Comparison of ENCODE assay signal across 31 cellular contexts in genomic region chr1:222570837-222571236, GRCh38. TPM values are rescaled to one million over a fixed set of nuclear protein-coding genes. Genes with fewer than 3 reads are reported as not detected.
"Had no signal": no experiment of that assay in that cellular context is flagged by ENCODE, and none has a peak within 500 bp of the region (broad histone marks: within the 10 kb centered on the region; RNA-seq: fewer than 3 reads in every experiment).

No MANE protein-coding gene starts in this region.

- ATAC-seq: naive thymus-derived CD8-positive, alpha-beta T cell; natural killer cell treated with Interleukin-12 subunit alpha and Interleukin-12 subunit beta and Interleukin-15 and Interleukin-18, amount 100 ng/mL, for 72 hours; pancreas; right cardiac atrium; right lobe of liver; stimulated activated effector memory CD8-positive, alpha-beta T cell treated with anti-CD3 and anti-CD28 coated beads, Interleukin-12 subunit alpha, Interleukin-12 subunit beta, amount 100 ng/mL, for 72 hours; stimulated activated naive CD8-positive, alpha-beta T cell treated with anti-CD3 and anti-CD28 coated beads, Interleukin-15, amount 100 ng/mL, for 72 hours; stimulated activated naive CD8-positive, alpha-beta T cell treated with anti-CD3 and anti-CD28 coated beads, Interleukin-15, Interleukin-2, amounts not matched to agents 100 U/mL and 50 U/mL, for 24 hours; upper lobe of right lung had no signal

- H3K4me3 Mint-ChIP-seq: naive thymus-derived CD8-positive, alpha-beta T cell; natural killer cell treated with Interleukin-12 subunit alpha and Interleukin-12 subunit beta and Interleukin-15 and Interleukin-18, amount 100 ng/mL, for 72 hours; nephron progenitor cell; neural crest cell; stimulated activated effector memory CD8-positive, alpha-beta T cell treated with anti-CD3 and anti-CD28 coated beads, Interleukin-12 subunit alpha, Interleukin-12 subunit beta, amount 100 ng/mL, for 72 hours; stimulated activated naive CD8-positive, alpha-beta T cell treated with anti-CD3 and anti-CD28 coated beads, Interleukin-15, amount 100 ng/mL, for 72 hours; type B pancreatic cell had no signal

- H3K27ac Mint-ChIP-seq: natural killer cell treated with Interleukin-12 subunit alpha and Interleukin-12 subunit beta and Interleukin-15 and Interleukin-18, amount 100 ng/mL, for 72 hours; nephron progenitor cell; stimulated activated effector memory CD8-positive, alpha-beta T cell treated with anti-CD3 and anti-CD28 coated beads, Interleukin-12 subunit alpha, Interleukin-12 subunit beta, amount 100 ng/mL, for 72 hours; stimulated activated naive CD8-positive, alpha-beta T cell treated with anti-CD3 and anti-CD28 coated beads, Interleukin-15, amount 100 ng/mL, for 72 hours; type B pancreatic cell had no signal

- H3K27ac ChIP-seq: neutrophil, pancreas, prostate gland, right lobe of liver, sigmoid colon, suprapubic skin, testis, tibial artery, transverse colon, upper lobe of right lung, uterus had no signal

- H3K36me3 ChIP-seq: prostate gland, uterus had no signal

- H3K9me3 Mint-ChIP-seq: natural killer cell treated with Interleukin-12 subunit alpha and Interleukin-12 subunit beta and Interleukin-15 and Interleukin-18, amount 100 ng/mL, for 72 hours; stimulated activated effector memory CD8-positive, alpha-beta T cell treated with anti-CD3 and anti-CD28 coated beads, Interleukin-12 subunit alpha, Interleukin-12 subunit beta, amount 100 ng/mL, for 72 hours had no signal

- H3K9me3 ChIP-seq: neutrophil, pancreas, prostate gland, right lobe of liver, suprapubic skin, testis, tibial artery, transverse colon, upper lobe of right lung, uterus had no signal

- DNase-seq: naive thymus-derived CD8-positive, alpha-beta T cell; nephron progenitor cell; nucleus accumbens; pancreas; right cardiac atrium; right lobe of liver; sigmoid colon; small intestine; stimulated activated CD4-positive, alpha-beta T cell treated with anti-CD3 and anti-CD28 coated beads, Interleukin-15, amount 100 ng/mL, for 24 hours; stimulated activated CD4-positive, alpha-beta T cell treated with anti-CD3 and anti-CD28 coated beads, Interleukin-2, amount 100 ng/mL, for 24 hours; stimulated activated CD4-positive, alpha-beta T cell treated with anti-CD3 and anti-CD28 coated beads, Interleukin-2, amount 100 ng/mL, for 48 hours; stimulated activated CD4-positive, alpha-beta T cell treated with anti-CD3 and anti-CD28 coated beads, Interleukin-4, amount 100 ng/mL, for 24 hours; stimulated activated naive CD4-positive, alpha-beta T cell; stimulated activated naive CD8-positive, alpha-beta T cell treated with anti-CD3 and anti-CD28 coated beads, Interleukin-15, amount 100 ng/mL, for 72 hours; stimulated activated naive CD8-positive, alpha-beta T cell treated with anti-CD3 and anti-CD28 coated beads, Interleukin-15, Interleukin-2, amounts not matched to agents 100 U/mL and 50 U/mL, for 24 hours; substantia nigra; testis; tibial artery; transverse colon; upper lobe of right lung; uterus had no signal

- H3K27me3 ChIP-seq: neutrophil, pancreas, right lobe of liver, sigmoid colon, suprapubic skin, testis, tibial artery, transverse colon, upper lobe of right lung, uterus had no signal

- H3K4me3 ChIP-seq: pancreas, prostate gland, right lobe of liver, sigmoid colon, suprapubic skin, testis, tibial artery, transverse colon, upper lobe of right lung, uterus had no signal

- H3K27me3 Mint-ChIP-seq: naive thymus-derived CD8-positive, alpha-beta T cell; natural killer cell treated with Interleukin-12 subunit alpha and Interleukin-12 subunit beta and Interleukin-15 and Interleukin-18, amount 100 ng/mL, for 72 hours; stimulated activated naive CD8-positive, alpha-beta T cell treated with anti-CD3 and anti-CD28 coated beads, Interleukin-15, amount 100 ng/mL, for 72 hours; type B pancreatic cell had no signal

- H3K4me1 Mint-ChIP-seq: nephron progenitor cell; neural crest cell; stimulated activated effector memory CD8-positive, alpha-beta T cell treated with anti-CD3 and anti-CD28 coated beads, Interleukin-12 subunit alpha, Interleukin-12 subunit beta, amount 100 ng/mL, for 72 hours; stimulated activated naive CD8-positive, alpha-beta T cell treated with anti-CD3 and anti-CD28 coated beads, Interleukin-15, amount 100 ng/mL, for 72 hours had no signal

- FAIRE-seq: pancreas had no signal

- H3K4me1 ChIP-seq: pancreas, prostate gland, right lobe of liver, sigmoid colon, suprapubic skin, testis, tibial artery, transverse colon, upper lobe of right lung, uterus had no signal

RNA-seq across cellular contexts. Expression of gene HHIPL2, which starts 22.9 kb away (rescaled TPM):
- total RNA-seq: osteocyte, pulmonary artery endothelial cell, sigmoid colon, upper lobe of right lung had no signal
- polyA plus RNA-seq: naive thymus-derived CD8-positive, alpha-beta T cell; urinary bladder had no signal
